1 cellular context compared by ENCODE assay signal in genomic region chr9:133459476-133460404, GRCh38.
A peak's percentile ranks its signal among the peaks of the same experiment; 100 is the strongest.
TF ChIP-seq lines count a peak whose summit lies in the region.

TSS of gene CACFD1 (plus strand) at chr9:133459978. CDS start at chr9:133460067, 89 bp downstream.

TF ChIP-seq in HEK293, 187 proteins besides CTCF, POLR2A, EP300 and RAD21 (continued from another document and continues in another):
- TF ChIP-seq ZNF26 (tag by site-specific recombination; IDR thresholded peaks at IDR 0.05) (no peak), ZFHX2 (tag by site-specific recombination; conservative IDR thresholded peaks at IDR 0.05) (0 out of 2 replicates have a peak, but pooled peaks have one; percentile 17), KLF16 (tag by site-specific recombination; IDR thresholded peaks at IDR 0.05) (0 out of 2 replicates have a peak, but pooled peaks have one; percentile 56), ZNF221 (tag by site-specific recombination; IDR thresholded peaks at IDR 0.05; ENCODE audit: borderline replicate concordance) (no peak), ZNF175 (tag by site-specific recombination; IDR thresholded peaks at IDR 0.05) (no peak), GFI1B (tag by site-specific recombination; IDR thresholded peaks at IDR 0.05) (no peak), ZFP41 (tag by site-specific recombination; IDR thresholded peaks at IDR 0.05; ENCODE audit: borderline replicate concordance) (no peak), ZNF423 (tag by site-specific recombination; IDR thresholded peaks at IDR 0.05) (0 out of 2 replicates have a peak, but pooled peaks have one; percentile 47), ZBTB21 (tag by site-specific recombination; IDR thresholded peaks at IDR 0.05) (no peak), ZNF621 (tag by site-specific recombination; IDR thresholded peaks at IDR 0.05) (no peak), ZNF121 (tag by site-specific recombination; IDR thresholded peaks at IDR 0.05) (no peak), ZNF2 (tag by site-specific recombination; IDR thresholded peaks at IDR 0.05) (peak; percentile 79), ZBTB17 (tag by site-specific recombination; IDR thresholded peaks at IDR 0.05) (peak; percentile 5; the same call in 1 of the 2 replicates), ZBTB26 (tag by site-specific recombination; optimal IDR thresholded peaks at IDR 0.05) (peak; percentile 59), PATZ1 (tag by site-specific recombination; IDR thresholded peaks at IDR 0.05) (peak; percentile 82), KLF8 (tag by site-specific recombination; IDR thresholded peaks at IDR 0.05) (peak; percentile 10; the same call in 1 of the 2 replicates), ZNF561 (tag by site-specific recombination; IDR thresholded peaks at IDR 0.05; ENCODE audit: borderline replicate concordance) (peak; percentile 85), PRDM1 (tag by site-specific recombination; IDR thresholded peaks at IDR 0.05) (no peak), IKZF3 (tag by site-specific recombination; IDR thresholded peaks at IDR 0.05) (peak; percentile 57), REST (tag by site-specific recombination; IDR thresholded peaks at IDR 0.05) (no peak), ZNF549 (tag by site-specific recombination; IDR thresholded peaks at IDR 0.05) (no peak), ZXDB (tag by site-specific recombination; IDR thresholded peaks at IDR 0.05) (peak; percentile 32; the same call in 1 of the 2 replicates), ZSCAN4 (tag by site-specific recombination; IDR thresholded peaks at IDR 0.05) (no peak), PRDM6 (tag by site-specific recombination; IDR thresholded peaks at IDR 0.05) (no peak), ZBTB11 (tag by site-specific recombination; conservative IDR thresholded peaks at IDR 0.05; ENCODE audit: low read depth) (no peak), ZBTB10 (tag by site-specific recombination; IDR thresholded peaks at IDR 0.05) (peak; percentile 76), ZNF501 (tag by site-specific recombination; IDR thresholded peaks at IDR 0.05) (no peak), ZNF302 (tag by site-specific recombination; IDR thresholded peaks at IDR 0.05; ENCODE audit: low read depth) (no peak), GLIS1 (tag by site-specific recombination; IDR thresholded peaks at IDR 0.05) (peak; percentile 61), GLI4 (tag by site-specific recombination; IDR thresholded peaks at IDR 0.05) (no peak), ZBTB48 (tag by site-specific recombination; IDR thresholded peaks at IDR 0.05) (peak; percentile 50; the same call in 1 of the 2 replicates), ZNF558 (tag by site-specific recombination; IDR thresholded peaks at IDR 0.05) (no peak), GLIS2 (tag by site-specific recombination; IDR thresholded peaks at IDR 0.05) (peak; percentile 75), ZNF449 (tag by site-specific recombination; IDR thresholded peaks at IDR 0.05) (peak; percentile 83), ZNF19 (tag by site-specific recombination; IDR thresholded peaks at IDR 0.05; ENCODE audit: low read depth) (no peak), ZNF292 (tag by site-specific recombination; IDR thresholded peaks at IDR 0.05; ENCODE audit: borderline replicate concordance, low read depth) (no peak), KLF1 (tag by site-specific recombination; IDR thresholded peaks at IDR 0.05) (no peak; the same call in 1 of the 2 replicates), ZNF645 (tag by site-specific recombination; IDR thresholded peaks at IDR 0.05) (no peak), ZNF48 (tag by site-specific recombination; IDR thresholded peaks at IDR 0.05) (no peak), ZNF664 (tag by site-specific recombination; IDR thresholded peaks at IDR 0.05) (no peak)
